ENCODE assay signal across 24 cellular contexts in the genomic region with DNA sequence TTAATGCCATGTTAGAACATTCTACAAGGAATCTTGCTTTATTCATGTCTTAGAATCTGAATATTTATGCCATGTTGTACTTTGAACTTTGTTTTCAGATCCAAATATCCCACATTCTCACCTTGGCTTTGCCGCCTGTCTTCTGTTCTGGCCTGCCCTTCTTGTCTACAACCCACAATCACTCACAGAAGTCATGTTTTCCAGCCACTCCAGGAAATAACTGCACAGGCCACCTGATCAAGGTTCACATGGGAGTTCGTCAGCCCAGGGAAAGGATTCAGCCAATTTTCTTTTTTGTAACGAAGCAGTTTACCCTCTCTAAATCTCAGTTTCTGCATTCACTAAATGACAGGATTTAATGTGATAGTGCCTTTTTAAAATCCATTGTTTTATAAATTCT.
DNase-seq lines count a peak whose midpoint lies in the region; ATAC-seq, FAIRE-seq and TF ChIP-seq lines count a peak whose summit lies in the region.
"Had no signal": no experiment of that assay in that cellular context is flagged by ENCODE, and none has a peak within 500 bp of the region (broad histone marks: within the 10 kb centered on the region; RNA-seq: fewer than 3 reads in every experiment).

No MANE protein-coding gene starts in this region.

- H3K4ac ChIP-seq in H1 (replicated peaks; ENCODE audit: insufficient read length, low read depth, low read length) = no peak overlapping the region

- H3K79me2 ChIP-seq in H1 (ENCODE audit: control insufficient read depth in 1 of 2, insufficient read depth in 2 of 2, low read length in 2 of 2) = no peaks in the 10 kb centered on the region

- H3K4me3 ChIP-seq in H1 (ENCODE audit: extremely low read depth in 1 of 4, insufficient read depth in 2 of 4, low read depth in 3 of 4, low read length in 4 of 4) (no peak overlapping the region), mucosa of descending colon (no peak overlapping the region), transverse colon (no peak overlapping the region), thyroid gland (replicated peaks in 1 of 3) (no peak overlapping the region)
- H3K4me3 ChIP-seq: BLaER1, GM23248, HAP-1, SJSA1 had no signal

- FAIRE-seq in H1 (lab: Jason Lieb, UNC) = peak; percentile 28
- FAIRE-seq: GM12891, RCC 7860 had no signal

- no peak overlapping the region for H2BK120ac ChIP-seq in H1 (replicated peaks; ENCODE audit: low read depth, low read length)

- H3K56ac ChIP-seq in H1 (replicated peaks; ENCODE audit: insufficient read length, low read depth, low read length) = no peak overlapping the region

- no peak for DNase-seq in WTC11 (ENCODE audit: low spot score)
- no peak for DNase-seq in H1 (ENCODE audit: low read depth in 1 of 2, low spot score in 2 of 2)
- peak in 1 of 3 donors; percentile 16 for DNase-seq in mucosa of descending colon
- DNase-seq in transverse colon = peak; percentile 8
- DNase-seq in pons (ENCODE audit: low spot score) = no peak
- DNase-seq in midbrain (lab: John Stamatoyannopoulos, UW) = no peak
- DNase-seq in thyroid gland = no peak
- DNase-seq: ACHN; Caco-2; CD4-positive, alpha-beta memory T cell; DMS 273 treated with DMSO at 0.1 percent for 48 hours; DMS79 treated with DMSO at 0.1 percent for 48 hours; GM23248; Kasumi-1; NCI-H1694; NCI-H2081 treated with DMSO at 0.1 percent for 48 hours; NCI-H2171 treated with DMSO at 0.1 percent for 48 hours; NCI-H526; OCI-M1 had no signal

- H3K4me1 ChIP-seq in H1 (replicated peaks in 1 of 4; ENCODE audit: control insufficient read depth in 3 of 4, insufficient read depth in 4 of 4, low read length in 3 of 4) (peaks cover 0 to 2% (median 0%) of the 10 kb centered on the region in 4 experiments; a peak in 1 of 7 replicates), mucosa of descending colon (ENCODE audit: low read depth) (peaks cover 7% of the 10 kb centered on the region), transverse colon (peaks cover 0 to 4% (median 0%) of the 10 kb centered on the region in 4 donors), thyroid gland (no peaks in the 10 kb centered on the region)
- H3K4me1 ChIP-seq: Caco-2, HAP-1, SJSA1 had no signal

- H2BK15ac ChIP-seq in H1 (ENCODE audit: low read length) = no peak overlapping the region

- H3K36me3 ChIP-seq in H1 (ENCODE audit: control insufficient read depth in 2 of 4, insufficient read depth in 4 of 4, low read length in 3 of 4) (no peaks in the 10 kb centered on the region), mucosa of descending colon (ENCODE audit: low read depth) (no peaks in the 10 kb centered on the region), transverse colon (no peaks in the 10 kb centered on the region), thyroid gland (no peaks in the 10 kb centered on the region)
- H3K36me3 ChIP-seq: BLaER1, HAP-1, SJSA1 had no signal

- no peak overlapping the region for H2AFZ ChIP-seq in H1 (ENCODE audit: low read length)
- H2AFZ ChIP-seq: GM23248 had no signal

- H3K14ac ChIP-seq in H1 (ENCODE audit: insufficient read length) = no peak overlapping the region

- H4K91ac ChIP-seq in H1 (replicated peaks; ENCODE audit: insufficient read length, low read length) = no peak overlapping the region

- H2BK5ac ChIP-seq in H1 (ENCODE audit: low read depth, low read length) = no peak overlapping the region

- no peak overlapping the region for H4K5ac ChIP-seq in H1 (ENCODE audit: insufficient read length, low read depth, low read length)

- H3K36me3 Mint-ChIP-seq in WTC11 = no peaks in the 10 kb centered on the region
- H3K36me3 Mint-ChIP-seq: CD4-positive, alpha-beta memory T cell had no signal

- no peaks in the 10 kb centered on the region for H3K27me3 Mint-ChIP-seq in WTC11 (ENCODE audit: low read depth)
- H3K27me3 Mint-ChIP-seq: CD4-positive, alpha-beta memory T cell had no signal

- no peak for TF ChIP-seq CTCF in WTC11 (IDR thresholded peaks at IDR 0.05)
- TF ChIP-seq CTCF in H1 (IDR thresholded peaks at IDR 0.05; ENCODE audit: control extremely low read depth in 1 of 3, insufficient read depth in 1 of 3, low read depth in 1 of 3, low read length in 3 of 3) = no peak
- TF ChIP-seq CTCF in mucosa of descending colon (IDR thresholded peaks at IDR 0.05) = no peak
- no peak for TF ChIP-seq CTCF in transverse colon (IDR thresholded peaks at IDR 0.05)
- TF ChIP-seq CTCF in thyroid gland (IDR thresholded peaks at IDR 0.05) = no peak

- in situ Hi-C loops in transverse colon (cut with MboI; ENCODE audit: low pct_ligation_motif_present in 1 of 4, low pct_unique_long_range_greater_than_20kb in 1 of 4, low sequenced_read_pairs in 3 of 4) = no loop called here

- POLR2A ChIA-PET in WTC11 (lab: Charles Lee) (no interaction called here), H1 (lab: Charles Lee; ENCODE audit: partially characterized antibody) (no interaction called here)

- TF ChIP-seq POLR2A in H1 (IDR thresholded peaks at IDR 0.05; ENCODE audit: control extremely low read depth in 1 of 2, low read depth in 2 of 2, low read length in 2 of 2) = no peak
- TF ChIP-seq POLR2A in transverse colon (IDR thresholded peaks at IDR 0.05) = no peak
- no peak for TF ChIP-seq POLR2A in thyroid gland (IDR thresholded peaks at IDR 0.05)

- TF ChIP-seq EP300 in H1 (IDR thresholded peaks at IDR 0.05; ENCODE audit: borderline replicate concordance in 1 of 2, low read depth in 2 of 2, low read length in 2 of 2) = no peak
- TF ChIP-seq EP300 in transverse colon (IDR thresholded peaks at IDR 0.05; ENCODE audit: low read depth) = no peak

- H3K79me1 ChIP-seq in H1 (ENCODE audit: low read depth, low read length) = no peaks in the 10 kb centered on the region

- 95% methylated on average over 3 of the region's 3 CpGs; no CpG with 5 or more reads in 1 of the 2 experiments for WGBS in H1 (ENCODE audit: extremely low coverage in 1 of 2, insufficient coverage in 1 of 2, insufficient read length in 1 of 2, insufficient replicate concordance in 2 of 2, low coverage in 1 of 2, low lambda C conversion rate in 2 of 2, missing lambda C conversion rate in 1 of 2), 2 experiments
- 55 to 57% methylated on average over 3 of the region's 3 CpGs for WGBS in transverse colon (ENCODE audit: low coverage in 1 of 2), 2 donors
- WGBS in thyroid gland, 2 donors = 86 to 87% methylated on average over 3 of the region's 3 CpGs

- CTCF ChIA-PET in WTC11 (lab: Charles Lee) (no interaction called here), H1 (lab: Charles Lee; ENCODE audit: partially characterized antibody) (no interaction called here)

- peak overlapping the region; percentile 19; the same call in 1 of the 2 replicates for H3K27ac Mint-ChIP-seq in WTC11
- H3K27ac Mint-ChIP-seq: CD4-positive, alpha-beta memory T cell had no signal

- no peak overlapping the region for H3K18ac ChIP-seq in H1 (ENCODE audit: extremely low read depth, low read length)

- no peak overlapping the region for H2BK20ac ChIP-seq in H1 (ENCODE audit: low read length)

- H3K23me2 ChIP-seq in H1 (ENCODE audit: low read depth, low read length) = no peaks in the 10 kb centered on the region

- H3K27me3 ChIP-seq in H1 (replicated peaks in 1 of 4; ENCODE audit: control insufficient read depth in 3 of 4, extremely low read depth in 1 of 4, insufficient read depth in 3 of 4, low read length in 3 of 4) (no peaks in the 10 kb centered on the region), transverse colon (no peaks in the 10 kb centered on the region), thyroid gland (no peaks in the 10 kb centered on the region)
- H3K27me3 ChIP-seq: BLaER1, SJSA1 had no signal

- no peak overlapping the region for H3K23ac ChIP-seq in H1 (ENCODE audit: insufficient read length)

- H2AK5ac ChIP-seq in H1 (ENCODE audit: low read depth, low read length) = no peak overlapping the region

- peaks cover 17% of the 10 kb centered on the region for H3K4me1 Mint-ChIP-seq in WTC11

- no peak overlapping the region for H3K4me3 Mint-ChIP-seq in WTC11
- H3K4me3 Mint-ChIP-seq: CD4-positive, alpha-beta memory T cell had no signal

- H3K27ac ChIP-seq in H1 (ENCODE audit: low read depth, low read length) (no peak overlapping the region), transverse colon (no peak overlapping the region), thyroid gland (no peak overlapping the region)
- H3K27ac ChIP-seq: BLaER1, GM23248, SJSA1 had no signal

- no peak for TF ChIP-seq RAD21 in H1 (IDR thresholded peaks at IDR 0.05 in 1 of 2, conservative IDR thresholded peaks at IDR 0.05 in 1 of 2; ENCODE audit: low read depth in 2 of 2, low read length in 2 of 2)

- peaks cover 0 to 3% of the 10 kb centered on the region in 2 experiments for H4K20me1 ChIP-seq in H1 (replicated peaks in 1 of 2; ENCODE audit: control insufficient read depth in 1 of 2, insufficient read depth in 2 of 2, low read length in 2 of 2)
- H4K20me1 ChIP-seq: BLaER1 had no signal

- no peak for ATAC-seq in WTC11
- ATAC-seq in mucosa of descending colon = peak; percentile 80

- H2BK12ac ChIP-seq in H1 (ENCODE audit: low read depth, low read length) = no peak overlapping the region

- H3K4me2 ChIP-seq in H1 (ENCODE audit: insufficient read depth in 1 of 2, low read depth in 2 of 2, low read length in 2 of 2) = no peak overlapping the region

- no peaks in the 10 kb centered on the region for H3K9me3 Mint-ChIP-seq in WTC11

- H3K9ac ChIP-seq in H1 (replicated peaks in 1 of 4; ENCODE audit: extremely low read depth in 1 of 4, low read depth in 3 of 4, low read length in 3 of 4) = no peak overlapping the region
- H3K9ac ChIP-seq: BLaER1, GM23248 had no signal

- H3K9me3 ChIP-seq in H1 (ENCODE audit: insufficient read depth in 2 of 2, low read depth in 1 of 2, low read length in 1 of 2) = no peaks in the 10 kb centered on the region
- H3K9me3 ChIP-seq in mucosa of descending colon = no peaks in the 10 kb centered on the region
- H3K9me3 ChIP-seq in transverse colon = no peaks in the 10 kb centered on the region
- no peaks in the 10 kb centered on the region for H3K9me3 ChIP-seq in thyroid gland
- H3K9me3 ChIP-seq: BLaER1, Caco-2, HAP-1, SJSA1 had no signal

- no peak overlapping the region for H4K8ac ChIP-seq in H1 (ENCODE audit: extremely low read depth, insufficient read depth, low read length)

- intact Hi-C loops in mucosa of descending colon (cut with DNase I, micrococcal nuclease) (no loop called here), transverse colon (cut with DNase I; ENCODE audit: low total_unique reads) (no loop called here), thyroid gland (cut with DNase I) (no loop called here)

TF ChIP-seq in H1, 55 proteins besides CTCF, POLR2A, EP300 and RAD21 (continues in another document):
- TF ChIP-seq SIN3A (conservative IDR thresholded peaks at IDR 0.05 in 1 of 2, IDR thresholded peaks at IDR 0.05 in 1 of 2; ENCODE audit: low read depth in 1 of 2, low read length in 2 of 2) (no peak), RXRA (IDR thresholded peaks at IDR 0.05; ENCODE audit: insufficient read depth, low read depth, low read length) (no peak), CTBP2 (IDR thresholded peaks at IDR 0.05; ENCODE audit: borderline replicate concordance, insufficient read depth, insufficient read length, low read length) (no peak), KDM5A (IDR thresholded peaks at IDR 0.05; ENCODE audit: low read length) (no peak)
